ENCODE assay signal across 19 cellular contexts in genomic region chrX:136201601-136202000, GRCh38.
"Had no signal": no experiment of that assay in that cellular context is flagged by ENCODE, and none has a peak within 500 bp of the region (broad histone marks: within the 10 kb centered on the region; RNA-seq: fewer than 3 reads in every experiment).

No MANE protein-coding gene starts in this region.

- H3K4me3 Mint-ChIP-seq: activated B cell treated with CpG ODN at 0.5 μM for 24 hours; activated naive CD4-positive, alpha-beta T cell treated with anti-CD3 and anti-CD28 coated beads, Interleukin-2, amount 50 U/mL, for 24 hours; brain; nephron progenitor cell; T-helper 1 cell treated with Interleukin-12 subunit alpha and Interleukin-12 subunit beta and Interleukin-4 antibody, amounts not matched to agents 30 μg/mL and 1 μg/mL, for 36 hours had no signal

- H3K27ac Mint-ChIP-seq: activated B cell treated with CpG ODN at 0.5 μM for 24 hours; activated naive CD4-positive, alpha-beta T cell treated with anti-CD3 and anti-CD28 coated beads, Interleukin-2, amount 50 U/mL, for 24 hours; activated T-helper 2 cell treated with anti-CD3 and anti-CD28 coated beads, Interferon-gamma antibody, Interleukin-2, Interleukin-4, amounts not matched to agents 10 μg/mL and 5 μg/mL and 100 μg/mL, durations not matched to agents 14 hours and 24 hours and 36 hours; nephron progenitor cell; T-helper 1 cell treated with Interleukin-12 subunit alpha and Interleukin-12 subunit beta and Interleukin-4 antibody, amounts not matched to agents 30 μg/mL and 1 μg/mL, for 36 hours had no signal

- H3K9me3 Mint-ChIP-seq: activated B cell treated with CpG ODN at 0.5 μM for 24 hours; activated naive CD4-positive, alpha-beta T cell treated with anti-CD3 and anti-CD28 coated beads, Interleukin-2, amount 50 U/mL, for 24 hours; activated T-helper 2 cell treated with anti-CD3 and anti-CD28 coated beads, Interferon-gamma antibody, Interleukin-2, Interleukin-4, amounts not matched to agents 10 μg/mL and 5 μg/mL and 100 μg/mL, durations not matched to agents 14 hours and 24 hours and 36 hours; T-helper 1 cell treated with Interleukin-12 subunit alpha and Interleukin-12 subunit beta and Interleukin-4 antibody, amounts not matched to agents 30 μg/mL and 1 μg/mL, for 36 hours had no signal

- FAIRE-seq: islet of Langerhans, TTC549 had no signal

- H3K36me3 Mint-ChIP-seq: activated naive CD4-positive, alpha-beta T cell treated with anti-CD3 and anti-CD28 coated beads, Interleukin-2, amount 50 U/mL, for 24 hours had no signal

- H3K27me3 Mint-ChIP-seq: activated B cell treated with CpG ODN at 0.5 μM for 24 hours; activated naive CD4-positive, alpha-beta T cell treated with anti-CD3 and anti-CD28 coated beads, Interleukin-2, amount 50 U/mL, for 24 hours; brain had no signal

- H3K4me3 ChIP-seq: dorsolateral prefrontal cortex, skin epidermis had no signal

- DNase-seq: activated B cell treated with CpG ODN at 0.5 μM for 24 hours; activated CD4-positive, alpha-beta T cell treated with anti-CD3 and anti-CD28 coated beads, Interleukin-2, amount 50 U/mL, for 1 hour; amniotic stem cell; dorsolateral prefrontal cortex; foreskin fibroblast; head of caudate nucleus; mesenchymal stem cell; nephron progenitor cell; stimulated activated CD4-positive, alpha-beta T cell treated with anti-CD3 and anti-CD28 coated beads, Interleukin-4, amount 100 ng/mL, for 4 hours had no signal

- ATAC-seq: esophagus mucosa, left lobe of liver, SK-N-SH treated with all-trans-retinoic acid at 6 μM for 48 hours had no signal
